ENCODE assay signal across 12 cellular contexts in the genomic region with DNA sequence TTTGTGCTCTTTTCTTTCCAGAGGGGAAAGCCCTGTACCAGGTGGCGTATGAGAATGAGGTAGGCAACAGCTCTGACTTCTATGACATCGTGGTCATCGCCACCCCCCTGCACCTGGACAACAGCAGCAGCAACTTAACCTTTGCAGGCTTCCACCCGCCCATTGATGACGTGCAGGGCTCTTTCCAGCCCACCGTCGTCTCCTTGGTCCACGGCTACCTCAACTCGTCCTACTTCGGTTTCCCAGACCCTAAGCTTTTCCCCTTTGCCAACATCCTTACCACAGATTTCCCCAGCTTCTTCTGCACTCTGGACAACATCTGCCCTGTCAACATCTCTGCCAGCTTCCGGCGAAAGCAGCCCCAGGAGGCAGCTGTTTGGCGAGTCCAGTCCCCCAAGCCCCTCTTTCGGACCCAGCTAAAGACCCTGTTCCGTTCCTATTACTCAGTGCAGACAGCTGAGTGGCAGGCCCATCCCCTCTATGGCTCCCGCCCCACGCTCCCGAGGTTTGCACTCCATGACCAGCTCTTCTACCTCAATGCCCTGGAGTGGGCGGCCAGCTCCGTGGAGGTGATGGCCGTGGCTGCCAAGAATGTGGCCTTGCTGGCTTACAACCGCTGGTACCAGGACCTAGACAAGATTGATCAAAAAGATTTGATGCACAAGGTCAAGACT. TPM values are rescaled to one million over a fixed set of nuclear protein-coding genes. Genes with fewer than 3 reads are reported as not detected.
"Had no signal": no experiment of that assay in that cellular context is flagged by ENCODE, and none has a peak within 500 bp of the region (broad histone marks: within the 10 kb centered on the region; RNA-seq: fewer than 3 reads in every experiment).

No MANE protein-coding gene starts in this region.

- H3K9me3 Mint-ChIP-seq: activated naive CD4-positive, alpha-beta T cell treated with anti-CD3 and anti-CD28 coated beads for 36 hours; central memory CD8-positive, alpha-beta T cell; WTC11 had no signal

- ATAC-seq: stimulated activated naive CD8-positive, alpha-beta T cell treated with anti-CD3 and anti-CD28 coated beads, Interleukin-15, Interleukin-2, amounts not matched to agents 100 U/mL and 50 U/mL, for 24 hours had no signal

- H3K4me3 Mint-ChIP-seq: activated CD8-positive, alpha-beta T cell treated with anti-CD3 and anti-CD28 coated beads, Interleukin-2, amount 10 ng/mL, durations not matched to agents 7 days and 5 days; activated naive CD4-positive, alpha-beta T cell treated with anti-CD3 and anti-CD28 coated beads for 36 hours; central memory CD8-positive, alpha-beta T cell; WTC11 had no signal

- H3K27me3 Mint-ChIP-seq: brain; central memory CD8-positive, alpha-beta T cell; naive thymus-derived CD4-positive, alpha-beta T cell; progenitor cell of endocrine pancreas had no signal

- FAIRE-seq: urothelium cell line had no signal

- H3K36me3 Mint-ChIP-seq: brain, WTC11 had no signal

- H3K27ac Mint-ChIP-seq: activated naive CD4-positive, alpha-beta T cell treated with anti-CD3 and anti-CD28 coated beads for 36 hours; progenitor cell of endocrine pancreas; WTC11 had no signal

RNA-seq across cellular contexts. Expression of gene IL17B, which starts 11.0 kb away (rescaled TPM):
- total RNA-seq: activated CD8-positive, alpha-beta T cell treated with anti-CD3 and anti-CD28 coated beads, Interleukin-2, amount 10 ng/mL, durations not matched to agents 7 days and 5 days; activated naive CD4-positive, alpha-beta T cell treated with anti-CD3 and anti-CD28 coated beads for 36 hours; glomerular endothelial cell; lower leg skin; naive thymus-derived CD4-positive, alpha-beta T cell; progenitor cell of endocrine pancreas; temporal lobe; WTC11 had no signal
